8 cellular contexts compared by ENCODE assay signal in the genomic region with DNA sequence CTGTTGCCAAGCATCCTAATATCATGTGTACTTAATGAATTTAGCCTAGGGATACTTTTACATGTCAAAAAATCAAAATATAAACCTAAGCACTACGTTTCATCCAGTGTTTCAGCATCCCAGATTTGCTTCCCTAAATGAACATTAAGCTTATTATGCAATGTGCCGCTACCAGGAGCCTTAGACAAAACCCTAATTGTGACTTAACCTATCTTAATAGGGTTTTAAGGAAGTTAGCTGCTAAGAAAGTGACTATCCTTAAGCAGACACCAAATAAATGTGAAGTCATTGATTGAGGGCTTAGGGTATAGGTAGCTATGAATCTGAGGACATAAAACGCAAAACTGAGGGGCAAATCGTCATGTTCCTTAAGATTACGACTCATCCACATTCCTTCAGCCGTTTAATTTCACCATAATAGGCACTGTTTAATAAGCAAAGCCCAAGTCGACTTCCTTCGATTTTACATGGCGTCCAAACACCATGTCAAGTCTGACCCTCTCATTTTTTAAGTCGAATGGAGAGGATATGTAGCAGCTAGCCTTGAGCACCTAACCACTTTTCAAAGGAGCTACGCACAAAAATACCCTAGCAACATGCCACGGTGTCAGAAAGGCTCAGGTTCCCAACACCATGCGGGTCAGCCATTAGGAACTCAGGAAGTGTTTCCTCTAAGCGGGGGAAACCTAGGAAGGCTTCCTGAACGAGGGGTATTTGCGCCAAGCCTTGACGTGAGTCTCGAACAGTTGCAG. TPM values are rescaled to one million over a fixed set of nuclear protein-coding genes. Genes with fewer than 3 reads are reported as not detected.
A peak's percentile ranks its signal among the peaks of the same experiment; 100 is the strongest.
DNase-seq lines count a peak whose midpoint lies in the region; ATAC-seq lines count a peak whose summit lies in the region.

No MANE protein-coding gene starts in this region.

- intact Hi-C loops in activated CD4-positive, alpha-beta T cell treated with anti-CD3 and anti-CD28 coated beads for 36 hours (cut with DNase I, micrococcal nuclease) = loop anchor here (10.0 kb wide), 4 partner anchors 210 to 1910 kb away; a partner anchor contains a TSS

- H3K4me1 Mint-ChIP-seq in activated CD4-positive, alpha-beta T cell treated with anti-CD3 and anti-CD28 coated beads for 36 hours = peaks cover 71% of the 10 kb centered on the region

- no peaks in the 10 kb centered on the region for H3K36me3 ChIP-seq in muscle layer of colon (ENCODE audit: insufficient read depth, low read length)

- H3K4me3 Mint-ChIP-seq in activated CD4-positive, alpha-beta T cell treated with anti-CD3 and anti-CD28 coated beads for 36 hours = peak overlapping the region; percentile 100

- H3K27me3 ChIP-seq in muscle layer of colon (ENCODE audit: control insufficient read depth in 1 of 2, insufficient read depth in 2 of 2, low read length in 2 of 2) = no peaks in the 10 kb centered on the region

- H3K9me3 ChIP-seq in muscle layer of colon (ENCODE audit: low read length) = no peaks in the 10 kb centered on the region

- no peak for ATAC-seq in activated CD4-positive, alpha-beta T cell treated with anti-CD3 and anti-CD28 coated beads for 36 hours

- H3K27me3 Mint-ChIP-seq in activated CD4-positive, alpha-beta T cell treated with anti-CD3 and anti-CD28 coated beads for 36 hours = no peaks in the 10 kb centered on the region

- H3K36me3 Mint-ChIP-seq in activated CD4-positive, alpha-beta T cell treated with anti-CD3 and anti-CD28 coated beads for 36 hours (ENCODE audit: low read depth) = peaks cover 27% of the 10 kb centered on the region

- H3K9ac ChIP-seq in muscle layer of colon (ENCODE audit: low read length) = peak overlapping the region; percentile 78

- CTCF ChIA-PET in activated CD4-positive, alpha-beta T cell treated with anti-CD3 and anti-CD28 coated beads for 36 hours (lab: Charles Lee) = interaction anchor here (0.5 to 1.2 kb wide), 7 partner anchors 12 to 388 kb away, joined by 3 to 6 read pairs (median 3); a partner anchor contains a TSS

- no peak for DNase-seq in activated CD4-positive, alpha-beta T cell treated with anti-CD3 and anti-CD28 coated beads for 36 hours
- DNase-seq in activated CD4-positive, alpha-beta T cell treated with anti-CD3 and anti-CD28 coated beads, Interleukin-2, amount 50 U/mL, for 1 hour = no peak
- DNase-seq in NOMO-1 treated with dmso at 0.1 percent for 144 hours (lab: John Stamatoyannopoulos, UW; ENCODE audit: unreplicated experiment) (peak; percentile 32), AG08395 (ENCODE audit: low spot score) (no peak), NCI-H69 (lab: John Stamatoyannopoulos, UW) (no peak)
- DNase-seq in stimulated activated CD4-positive, alpha-beta T cell treated with anti-CD3 and anti-CD28 coated beads, Interleukin-2, amount 100 ng/mL, for 48 hours = no peak

- peaks cover 28% of the 10 kb centered on the region for H3K4me1 ChIP-seq in muscle layer of colon (ENCODE audit: insufficient read depth, low read length)

- no peaks in the 10 kb centered on the region for H3K9me3 Mint-ChIP-seq in activated CD4-positive, alpha-beta T cell treated with anti-CD3 and anti-CD28 coated beads for 36 hours (ENCODE audit: low read depth)

- peak overlapping the region; percentile 94 to 99 for H3K4me3 ChIP-seq in muscle layer of colon (ENCODE audit: low read depth in 1 of 2, low read length in 2 of 2)

- H3K27ac ChIP-seq in cingulate gyrus (ENCODE audit: low read depth, low read length) = peak overlapping the region; percentile 100
- peak overlapping the region; percentile 100 for H3K27ac ChIP-seq in muscle layer of colon (ENCODE audit: low read depth, low read length)

- POLR2A ChIA-PET in activated CD4-positive, alpha-beta T cell treated with anti-CD3 and anti-CD28 coated beads for 36 hours (lab: Charles Lee) = interaction anchor here (0.9 to 1.1 kb wide), 2 partner anchors 12 to 130 kb away, joined by 3 to 10 read pairs; no protein-coding TSS in a partner anchor

- H3K27ac Mint-ChIP-seq in activated CD4-positive, alpha-beta T cell treated with anti-CD3 and anti-CD28 coated beads for 36 hours = peak overlapping the region; percentile 88

RNA-seq across cellular contexts. Expression of a gene that starts 1.1 kb away (rescaled TPM):
- total RNA-seq in activated CD4-positive, alpha-beta T cell treated with anti-CD3 and anti-CD28 coated beads for 36 hours = 100 to 1,000 TPM; 259 to 348 TPM

RNA-seq across cellular contexts. Expression of a gene that starts 1.4 kb away (rescaled TPM):
- total RNA-seq in activated CD4-positive, alpha-beta T cell treated with anti-CD3 and anti-CD28 coated beads for 36 hours = 100 to 1,000 TPM; 161 to 173 TPM

RNA-seq across cellular contexts. Expression of a gene that starts 41.7 kb away (rescaled TPM):
- total RNA-seq in activated CD4-positive, alpha-beta T cell treated with anti-CD3 and anti-CD28 coated beads for 36 hours = 10 to 100 TPM; 29.0 to 30.7 TPM
